10 cellular contexts compared by ENCODE assay signal in the genomic region with DNA sequence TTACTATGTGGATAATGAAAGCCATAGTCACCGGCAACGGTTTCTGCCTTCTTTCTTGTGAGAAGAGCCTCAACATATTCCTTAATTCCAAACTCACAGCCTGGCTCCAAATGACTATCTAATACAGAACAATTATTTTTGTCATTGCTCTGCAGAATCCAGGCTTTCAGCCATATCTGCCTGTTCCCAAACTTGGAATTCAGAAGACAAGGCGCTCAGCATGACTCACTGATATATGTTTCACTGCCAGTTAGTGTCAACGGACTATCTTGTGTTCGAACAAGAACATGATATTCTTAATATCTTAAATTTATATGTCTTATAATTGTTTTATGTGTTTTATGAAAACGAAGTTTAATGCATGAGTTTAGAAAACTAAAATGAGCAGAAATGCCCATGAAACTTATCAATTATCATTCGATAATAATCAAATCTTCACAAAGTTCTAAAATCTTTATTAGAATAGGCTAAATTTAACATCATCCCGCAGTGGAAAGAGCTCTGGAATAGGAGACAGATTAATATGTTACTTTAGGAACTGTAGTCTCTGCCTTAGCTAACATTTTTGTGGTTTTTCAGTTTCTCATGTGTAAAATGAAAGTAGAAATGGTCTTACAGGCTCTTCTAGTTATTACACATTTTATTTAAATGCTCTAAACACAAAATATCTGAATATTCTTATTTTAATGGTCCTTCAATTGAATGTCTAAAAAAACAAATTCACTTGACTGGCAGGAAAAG.
DNase-seq lines count a peak whose midpoint lies in the region; ATAC-seq and TF ChIP-seq lines count a peak whose summit lies in the region.
"Had no signal": no experiment of that assay in that cellular context is flagged by ENCODE, and none has a peak within 500 bp of the region (broad histone marks: within the 10 kb centered on the region; RNA-seq: fewer than 3 reads in every experiment).

No MANE protein-coding gene starts in this region.

- no peak overlapping the region for H3K9ac ChIP-seq in BLaER1

- no peak overlapping the region for H3K4me3 Mint-ChIP-seq in effector memory CD8-positive, alpha-beta T cell

- intact Hi-C loops in dorsolateral prefrontal cortex (cut with DNase I): no loop called here

- no peaks in the 10 kb centered on the region for H3K9me3 Mint-ChIP-seq in effector memory CD8-positive, alpha-beta T cell

- H3K4me3 ChIP-seq in BLaER1: no peak overlapping the region
- no peak overlapping the region for H3K4me3 ChIP-seq in dorsolateral prefrontal cortex
- H3K4me3 ChIP-seq: skin epidermis had no signal

- no peaks in the 10 kb centered on the region for H3K27me3 ChIP-seq in BLaER1
- H3K27me3 ChIP-seq in dorsolateral prefrontal cortex: no peaks in the 10 kb centered on the region

- no peaks in the 10 kb centered on the region for H3K27me3 Mint-ChIP-seq in effector memory CD8-positive, alpha-beta T cell

- ATAC-seq in GM19468 (IDR thresholded peaks at IDR 0.05; ENCODE audit: extremely low read depth, unreplicated experiment) (peak; percentile 91), HG03378 (IDR thresholded peaks at IDR 0.05; ENCODE audit: unreplicated experiment) (peak; percentile 86)
- peak; percentile 36 for ATAC-seq in effector memory CD8-positive, alpha-beta T cell (replicated peaks)

- DNase-seq in effector memory CD8-positive, alpha-beta T cell: no peak
- DNase-seq in NCI-H1694 (lab: John Stamatoyannopoulos, UW) (no peak), HuH-7.5 (ENCODE audit: low spot score) (no peak), dorsolateral prefrontal cortex (no peak)
- DNase-seq in stimulated activated CD4-positive, alpha-beta T cell treated with anti-CD3 and anti-CD28 coated beads, Interleukin-1b, Interleukin-23, amount 100 ng/mL, for 48 hours: no peak
- DNase-seq: GF-D8 had no signal

- no peak for TF ChIP-seq CTCF in dorsolateral prefrontal cortex (IDR thresholded peaks at IDR 0.05 in 54 of 56, conservative IDR thresholded peaks at IDR 0.05 in 2 of 56; ENCODE audit: low read depth in 1 of 56, partially characterized antibody in 56 of 56)

- peaks cover 26% of the 10 kb centered on the region for H3K4me1 ChIP-seq in BLaER1

- peak overlapping the region; percentile 66 for H3K4me2 ChIP-seq in BLaER1

- H4K20me1 ChIP-seq in BLaER1: no peaks in the 10 kb centered on the region

- H3K36me3 ChIP-seq in BLaER1: no peaks in the 10 kb centered on the region

- no peaks in the 10 kb centered on the region for H3K36me3 Mint-ChIP-seq in effector memory CD8-positive, alpha-beta T cell (ENCODE audit: insufficient read depth)

- H3K27ac ChIP-seq in BLaER1 (no peak overlapping the region), dorsolateral prefrontal cortex (no peak overlapping the region)

- H3K4me1 Mint-ChIP-seq in effector memory CD8-positive, alpha-beta T cell (ENCODE audit: low read depth in 2 of 2): peaks cover 0 to 19% of the 10 kb centered on the region in 2 donors

- no peak overlapping the region for H3K27ac Mint-ChIP-seq in effector memory CD8-positive, alpha-beta T cell

- H3K9me3 ChIP-seq in BLaER1: peaks cover 5% of the 10 kb centered on the region; the same call in 1 of the 2 replicates

Comparison
In these comparisons a context has a peak if more than half of its experiments do, and no peak if none do; other contexts are left out.
1. ATAC-seq: peak in every context shown above with its lines; median percentile 91 in GM19468; 86 in HG03378; 36 in effector memory CD8-positive, alpha-beta T cell.